Comparison of ENCODE assay signal across 1 cellular context in genomic region chrX:155027509-155028066, GRCh38.
TF ChIP-seq lines count a peak whose summit lies in the region.

No MANE protein-coding gene starts in this region.

TF ChIP-seq in K562, 482 proteins besides CTCF, POLR2A, EP300 and RAD21 (continues in another document):
- TF ChIP-seq CAMTA2 (CRISPR knock-in tag; conservative IDR thresholded peaks at IDR 0.05), result no peak
- no peak for TF ChIP-seq HDAC6 (IDR thresholded peaks at IDR 0.05; ENCODE audit: low read depth, low read length)
- TF ChIP-seq ATF7 (IDR thresholded peaks at IDR 0.05), result no peak
- peak; percentile 76 for TF ChIP-seq CHD1 (IDR thresholded peaks at IDR 0.05; ENCODE audit: low read length)
- no peak for TF ChIP-seq TARDBP (IDR thresholded peaks at IDR 0.05)
- no peak for TF ChIP-seq CSDE1 (IDR thresholded peaks at IDR 0.05)
- 0 out of 4 replicates have a peak, but pooled peaks have one; percentile 13 to 29 for TF ChIP-seq MLLT1 (IDR thresholded peaks at IDR 0.05)
- no peak for TF ChIP-seq ATF1 (CRISPR knock-in tag; IDR thresholded peaks at IDR 0.05)
- TF ChIP-seq ATF1 (tag; IDR thresholded peaks at IDR 0.05), result no peak; the same call in 1 of the 2 replicates
- no peak for TF ChIP-seq SMC3 (conservative IDR thresholded peaks at IDR 0.05; ENCODE audit: insufficient read depth, low read depth, low read length)
- 0 out of 2 replicates have a peak, but pooled peaks have one; percentile 57 for TF ChIP-seq GTF2E2 (tag; IDR thresholded peaks at IDR 0.05)
- no peak for TF ChIP-seq MBD2 (IDR thresholded peaks at IDR 0.05; ENCODE audit: borderline replicate concordance, low read depth)
- no peak for TF ChIP-seq ZNF561 (CRISPR knock-in tag; conservative IDR thresholded peaks at IDR 0.05)
- no peak for TF ChIP-seq CBFA2T2 (conservative IDR thresholded peaks at IDR 0.05)
- 0 out of 2 replicates have a peak, but pooled peaks have one; percentile 22 for TF ChIP-seq CREM (IDR thresholded peaks at IDR 0.05; ENCODE audit: low read depth)
- no peak for TF ChIP-seq JUND (IDR thresholded peaks at IDR 0.05; ENCODE audit: borderline replicate concordance, low read depth, low read length)
- no peak for TF ChIP-seq JUND (tag; IDR thresholded peaks at IDR 0.05; ENCODE audit: borderline replicate concordance, low read depth, low read length)
- 0 out of 4 replicates have a peak, but pooled peaks of 1 of the 2 experiments have one; percentile 31 for TF ChIP-seq SIN3A (IDR thresholded peaks at IDR 0.05; ENCODE audit: borderline replicate concordance in 2 of 2, control insufficient read depth in 1 of 2, low read depth in 2 of 2, low read length in 2 of 2)
- no peak for TF ChIP-seq ZBTB49 (CRISPR knock-in tag; IDR thresholded peaks at IDR 0.05; ENCODE audit: borderline replicate concordance)
- TF ChIP-seq LCOR (CRISPR knock-in tag; IDR thresholded peaks at IDR 0.05), result no peak
- TF ChIP-seq CHD2 (IDR thresholded peaks at IDR 0.05; ENCODE audit: low read depth, low read length), result no peak
- TF ChIP-seq SNIP1 (IDR thresholded peaks at IDR 0.05; ENCODE audit: low read depth), result no peak
- TF ChIP-seq CHCHD3 (CRISPR knock-in tag; IDR thresholded peaks at IDR 0.05), result no peak
- TF ChIP-seq HCFC1 (IDR thresholded peaks at IDR 0.05; ENCODE audit: low read depth, low read length), result no peak
- no peak for TF ChIP-seq THAP7 (CRISPR knock-in tag; IDR thresholded peaks at IDR 0.05)
- peak; percentile 79 for TF ChIP-seq CEBPB (tag; IDR thresholded peaks at IDR 0.05)
- TF ChIP-seq LARP7 (IDR thresholded peaks at IDR 0.05), result no peak
- no peak for TF ChIP-seq ARID3B (CRISPR knock-in tag; IDR thresholded peaks at IDR 0.05; ENCODE audit: borderline replicate concordance)
- no peak for TF ChIP-seq DNMT1 (IDR thresholded peaks at IDR 0.05)
- TF ChIP-seq ZNF143 (CRISPR knock-in tag; IDR thresholded peaks at IDR 0.05), result no peak
- no peak for TF ChIP-seq GATA2 (CRISPR knock-in tag; IDR thresholded peaks at IDR 0.05)
- TF ChIP-seq ZNF668 (CRISPR knock-in tag; IDR thresholded peaks at IDR 0.05), result no peak
- TF ChIP-seq ZC3H8 (IDR thresholded peaks at IDR 0.05), result no peak
- TF ChIP-seq MCM7 (IDR thresholded peaks at IDR 0.05), result no peak
- TF ChIP-seq BCOR (IDR thresholded peaks at IDR 0.05), result no peak
- no peak for TF ChIP-seq BRD9 (IDR thresholded peaks at IDR 0.05; ENCODE audit: low read depth, partially characterized antibody)
- TF ChIP-seq SMARCE1 (IDR thresholded peaks at IDR 0.05), result no peak
- TF ChIP-seq STAT5B (CRISPR knock-in tag; IDR thresholded peaks at IDR 0.05), result no peak
- TF ChIP-seq CBX2 (IDR thresholded peaks at IDR 0.05; ENCODE audit: insufficient read depth, low read length, poor library complexity, severe bottlenecking), result no peak
- no peak for TF ChIP-seq MAFF (IDR thresholded peaks at IDR 0.05; ENCODE audit: low read length)
- TF ChIP-seq FUS (optimal IDR thresholded peaks at IDR 0.05; ENCODE audit: low read depth, low read length), result no peak
- no peak for TF ChIP-seq ZNF212 (CRISPR knock-in tag; IDR thresholded peaks at IDR 0.05)
- TF ChIP-seq ARID2 (IDR thresholded peaks at IDR 0.05), result no peak
- peak; percentile 31 for TF ChIP-seq TAF9B (IDR thresholded peaks at IDR 0.05; ENCODE audit: partially characterized antibody)
- TF ChIP-seq DMBX1 (CRISPR knock-in tag; IDR thresholded peaks at IDR 0.05; ENCODE audit: borderline replicate concordance), result no peak
- no peak for TF ChIP-seq MECOM (CRISPR knock-in tag; IDR thresholded peaks at IDR 0.05)
- no peak for TF ChIP-seq FOXO4 (CRISPR knock-in tag; IDR thresholded peaks at IDR 0.05)
- peak; percentile 1; the same call in 1 of the 2 replicates for TF ChIP-seq POLR2AphosphoS5 (IDR thresholded peaks at IDR 0.05; ENCODE audit: control insufficient read depth, insufficient read depth, low read depth, low read length)
- TF ChIP-seq ZSCAN32 (CRISPR knock-in tag; IDR thresholded peaks at IDR 0.05), result no peak
- TF ChIP-seq ZNF408 (CRISPR knock-in tag; IDR thresholded peaks at IDR 0.05; ENCODE audit: low read depth), result no peak
- no peak for TF ChIP-seq ZKSCAN1 (IDR thresholded peaks at IDR 0.05; ENCODE audit: low read depth, low read length)
- no peak for TF ChIP-seq ZNF431 (CRISPR knock-in tag; IDR thresholded peaks at IDR 0.05)
- no peak for TF ChIP-seq KDM1A (IDR thresholded peaks at IDR 0.05)
- TF ChIP-seq RERE (CRISPR knock-in tag; IDR thresholded peaks at IDR 0.05; ENCODE audit: borderline replicate concordance), result no peak
- no peak for TF ChIP-seq CEBPG (CRISPR knock-in tag; IDR thresholded peaks at IDR 0.05)
- TF ChIP-seq CEBPG (tag; conservative IDR thresholded peaks at IDR 0.05 in 1 of 2, IDR thresholded peaks at IDR 0.05 in 1 of 2), result peak; percentile 34 to 62; a peak in 2 of 4 replicates
- TF ChIP-seq E2F5 (CRISPR knock-in tag; IDR thresholded peaks at IDR 0.05), result no peak
- no peak for TF ChIP-seq TSC22D4 (tag; IDR thresholded peaks at IDR 0.05)
- TF ChIP-seq NFE2 (IDR thresholded peaks at IDR 0.05; ENCODE audit: low read depth), result peak; percentile 21; the same call in 1 of the 2 replicates
- TF ChIP-seq POLR3G (IDR thresholded peaks at IDR 0.05; ENCODE audit: extremely low read depth, insufficient read length, insufficient replicate concordance), result no peak
- no peak for TF ChIP-seq CREBBP (IDR thresholded peaks at IDR 0.05; ENCODE audit: low read depth, low read length)
- no peak for TF ChIP-seq PRPF4 (IDR thresholded peaks at IDR 0.05; ENCODE audit: insufficient read depth, low read depth, low read length, poor library complexity, severe bottlenecking)
- no peak for TF ChIP-seq DACH1 (IDR thresholded peaks at IDR 0.05; ENCODE audit: partially characterized antibody)
- no peak for TF ChIP-seq TAL1 (IDR thresholded peaks at IDR 0.05)
- no peak for TF ChIP-seq TGIF2 (CRISPR knock-in tag; IDR thresholded peaks at IDR 0.05)
- no peak for TF ChIP-seq HDAC2 (IDR thresholded peaks at IDR 0.05)
- no peak for TF ChIP-seq RBM22 (IDR thresholded peaks at IDR 0.05; ENCODE audit: low read depth, low read length, poor library complexity, severe bottlenecking)
- no peak for TF ChIP-seq PCBP2 (IDR thresholded peaks at IDR 0.05; ENCODE audit: low read depth, low read length, poor library complexity, severe bottlenecking)
- no peak for TF ChIP-seq HLTF (IDR thresholded peaks at IDR 0.05)
